ENCODE assay signal across 19 cellular contexts in the genomic region with DNA sequence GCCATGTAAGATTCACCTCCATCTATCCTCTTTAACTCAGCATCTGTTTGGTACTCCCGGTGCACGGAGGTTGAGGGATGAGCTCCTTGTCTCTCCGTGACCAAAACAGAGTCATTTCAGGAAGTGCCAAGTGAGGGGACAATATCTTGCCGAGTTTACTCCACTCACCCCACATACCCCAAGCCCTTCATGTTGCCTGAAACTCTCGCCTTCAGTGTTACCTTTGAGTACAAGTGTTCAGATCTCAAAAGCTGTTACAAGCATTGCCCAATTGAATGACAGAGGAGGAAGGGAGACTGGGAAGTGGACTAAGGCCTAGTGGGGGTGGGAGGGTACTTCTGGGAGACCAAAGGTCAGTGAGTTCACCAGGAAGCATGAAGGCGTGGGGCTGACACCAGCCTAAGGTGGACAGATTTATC. TPM values are rescaled to one million over a fixed set of nuclear protein-coding genes. Genes with fewer than 3 reads are reported as not detected.
"Had no signal": no experiment of that assay in that cellular context is flagged by ENCODE, and none has a peak within 500 bp of the region (broad histone marks: within the 10 kb centered on the region; RNA-seq: fewer than 3 reads in every experiment).

No MANE protein-coding gene starts in this region.

- H3K4me2 ChIP-seq: smooth muscle cell had no signal

- FAIRE-seq: bronchial epithelial cell had no signal

- H3K4me1 ChIP-seq: esophagus muscularis mucosa, right atrium auricular region, transverse colon had no signal

- ATAC-seq: activated CD4-positive, CD25-positive, alpha-beta regulatory T cell treated with anti-CD3 and anti-CD28 coated beads, Interleukin-2, amount 50 U/mL, for 24 hours; naive thymus-derived CD4-positive, alpha-beta T cell; stimulated activated memory B cell treated with anti-CD40 and anti-IgM and Interleukin-4, amounts not matched to agents 10 μg/mL and 1 μg/mL and 100 μg/mL, for 72 hours; T-helper 17 cell had no signal

- H3K4me3 Mint-ChIP-seq: activated naive CD8-positive, alpha-beta T cell treated with anti-CD3 and anti-CD28 coated beads, Interleukin-2, amount 10 ng/mL, durations not matched to agents 7 days and 5 days; naive thymus-derived CD4-positive, alpha-beta T cell; stimulated activated memory B cell treated with anti-CD40 and anti-IgM and Interleukin-4, amounts not matched to agents 10 μg/mL and 1 μg/mL and 100 μg/mL, for 72 hours; T-helper 17 cell had no signal

- H3K4me1 Mint-ChIP-seq: T-helper 17 cell had no signal

- H3K36me3 ChIP-seq: esophagus muscularis mucosa, neutrophil, right atrium auricular region, transverse colon had no signal

- DNase-seq: activated CD4-positive, alpha-beta T cell treated with anti-CD3 and anti-CD28 coated beads, Interleukin-2, amount 50 U/mL, for 4 hours; activated naive CD8-positive, alpha-beta T cell treated with anti-CD3 and anti-CD28 coated beads, Interleukin-2, amount 10 ng/mL, durations not matched to agents 7 days and 5 days; aorta; hypothalamus; naive thymus-derived CD4-positive, alpha-beta T cell; substantia nigra; T-helper 17 cell; transverse colon had no signal

- H3K27me3 ChIP-seq: neutrophil, right atrium auricular region, transverse colon had no signal

- H3K9me3 ChIP-seq: neutrophil, transverse colon had no signal

- H3K4me3 ChIP-seq: esophagus muscularis mucosa, right atrium auricular region, smooth muscle cell, transverse colon had no signal

- H3K27ac ChIP-seq: esophagus muscularis mucosa, neutrophil, right atrium auricular region, transverse colon had no signal

- H3K27ac Mint-ChIP-seq: activated naive CD8-positive, alpha-beta T cell treated with anti-CD3 and anti-CD28 coated beads, Interleukin-2, amount 10 ng/mL, durations not matched to agents 7 days and 5 days; naive thymus-derived CD4-positive, alpha-beta T cell; stimulated activated memory B cell treated with anti-CD40 and anti-IgM and Interleukin-4, amounts not matched to agents 10 μg/mL and 1 μg/mL and 100 μg/mL, for 72 hours; T-helper 17 cell had no signal

RNA-seq across cellular contexts. Expression of gene SIGLEC12, which starts 6.0 kb away (rescaled TPM):
- total RNA-seq: bronchial epithelial cell, fibroblast of villous mesenchyme, lung microvascular endothelial cell, mononuclear cell, right atrium auricular region, smooth muscle cell, T-helper 17 cell had no signal
- polyA plus RNA-seq: smooth muscle cell had no signal

RNA-seq across cellular contexts. Expression of gene SIGLEC6, which starts 23.8 kb away (rescaled TPM):
- total RNA-seq: activated naive CD8-positive, alpha-beta T cell treated with anti-CD3 and anti-CD28 coated beads, Interleukin-2, amount 10 ng/mL, durations not matched to agents 7 days and 5 days; bronchial epithelial cell; fibroblast of villous mesenchyme; lung microvascular endothelial cell had no signal
- polyA plus RNA-seq: aorta; naive thymus-derived CD4-positive, alpha-beta T cell; smooth muscle cell had no signal

RNA-seq across cellular contexts. Expression of gene CEACAM18, which starts 29.3 kb away (rescaled TPM):
- total RNA-seq: activated naive CD8-positive, alpha-beta T cell treated with anti-CD3 and anti-CD28 coated beads, Interleukin-2, amount 10 ng/mL, durations not matched to agents 7 days and 5 days; aorta; bronchial epithelial cell; esophagus muscularis mucosa; fibroblast of villous mesenchyme; lung microvascular endothelial cell; mononuclear cell; naive thymus-derived CD4-positive, alpha-beta T cell; posterior vena cava; right atrium auricular region; smooth muscle cell; T-helper 17 cell; transverse colon had no signal
- polyA plus RNA-seq: naive thymus-derived CD4-positive, alpha-beta T cell; smooth muscle cell had no signal

RNA-seq across cellular contexts. Expression of gene SIGLEC8, which starts 49.4 kb away (rescaled TPM):
- total RNA-seq: activated naive CD8-positive, alpha-beta T cell treated with anti-CD3 and anti-CD28 coated beads, Interleukin-2, amount 10 ng/mL, durations not matched to agents 7 days and 5 days; bronchial epithelial cell; fibroblast of villous mesenchyme; lung microvascular endothelial cell; mononuclear cell; naive thymus-derived CD4-positive, alpha-beta T cell; smooth muscle cell; T-helper 17 cell had no signal
- polyA plus RNA-seq: naive thymus-derived CD4-positive, alpha-beta T cell; smooth muscle cell had no signal
